ENCODE assay signal across 8 cellular contexts in genomic region chr14:77026930-77027537, GRCh38. TPM values are rescaled to one million over a fixed set of nuclear protein-coding genes. Genes with fewer than 3 reads are reported as not detected.
DNase-seq lines count a peak whose midpoint lies in the region; ATAC-seq and TF ChIP-seq lines count a peak whose summit lies in the region.

No MANE protein-coding gene starts in this region.

- H3K27ac ChIP-seq in transverse colon, result peak overlapping the region; percentile 99 to 100 (median 100)

- H3K27me3 ChIP-seq in transverse colon, result no peaks in the 10 kb centered on the region

- H3K4me3 ChIP-seq in LNCaP clone FGC (ENCODE audit: low read depth, low read length) (peak overlapping the region; percentile 58), mucosa of descending colon (peak overlapping the region; percentile 46), transverse colon (peak overlapping the region; percentile 73 to 77 (median 76))

- peak; percentile 47 for ATAC-seq in effector memory CD8-positive, alpha-beta T cell (replicated peaks)
- ATAC-seq in mucosa of descending colon (peak; percentile 32), GM18520 (IDR thresholded peaks at IDR 0.05; ENCODE audit: unreplicated experiment) (no peak)

- peak overlapping the region; percentile 94 for H3K27ac Mint-ChIP-seq in activated CD4-positive, alpha-beta T cell treated with anti-CD3 and anti-CD28 coated beads, Interleukin-2, amount 10 ng/mL, durations not matched to agents 7 days and 5 days
- peak overlapping the region; percentile 87 to 96 for H3K27ac Mint-ChIP-seq in effector memory CD8-positive, alpha-beta T cell

- in situ Hi-C loops in transverse colon (cut with MboI; ENCODE audit: low pct_ligation_motif_present in 1 of 4, low pct_unique_long_range_greater_than_20kb in 1 of 4, low sequenced_read_pairs in 3 of 4), result no loop called here

- intact Hi-C loops in mucosa of descending colon (cut with DNase I, micrococcal nuclease), result loop anchor here in 1 of 2 donors (5.0 kb wide), 1 partner anchor 75 kb away; no protein-coding TSS in a partner anchor
- intact Hi-C loops in transverse colon (cut with DNase I; ENCODE audit: low total_unique reads), result loop anchor here (5.0 kb wide), 1 partner anchor 110 kb away; no protein-coding TSS in a partner anchor

- 6% methylated on average over 43 of the region's 65 CpGs; no CpG with 5 or more reads in 1 of the 2 donors for WGBS in transverse colon (ENCODE audit: low coverage in 1 of 2), 2 donors

- POLR2A ChIA-PET in activated CD4-positive, alpha-beta T cell treated with anti-CD3 and anti-CD28 coated beads, Interleukin-2, amount 10 ng/mL, durations not matched to agents 7 days and 5 days (lab: Charles Lee), result no interaction called here

- no peak for TF ChIP-seq POLR2A in transverse colon (IDR thresholded peaks at IDR 0.05)

- H3K36me3 Mint-ChIP-seq in activated CD4-positive, alpha-beta T cell treated with anti-CD3 and anti-CD28 coated beads, Interleukin-2, amount 10 ng/mL, durations not matched to agents 7 days and 5 days (ENCODE audit: low read depth), result peaks cover 28% of the 10 kb centered on the region
- peaks cover 59% of the 10 kb centered on the region for H3K36me3 Mint-ChIP-seq in effector memory CD8-positive, alpha-beta T cell (ENCODE audit: insufficient read depth)

- H3K4me3 Mint-ChIP-seq in activated CD4-positive, alpha-beta T cell treated with anti-CD3 and anti-CD28 coated beads, Interleukin-2, amount 10 ng/mL, durations not matched to agents 7 days and 5 days, result peak overlapping the region; percentile 94
- peak overlapping the region; percentile 88 to 93 for H3K4me3 Mint-ChIP-seq in effector memory CD8-positive, alpha-beta T cell

- no peaks in the 10 kb centered on the region for H3K9me3 Mint-ChIP-seq in activated CD4-positive, alpha-beta T cell treated with anti-CD3 and anti-CD28 coated beads, Interleukin-2, amount 10 ng/mL, durations not matched to agents 7 days and 5 days
- H3K9me3 Mint-ChIP-seq in effector memory CD8-positive, alpha-beta T cell, result no peaks in the 10 kb centered on the region

- TF ChIP-seq CTCF in LNCaP clone FGC (IDR thresholded peaks at IDR 0.05; ENCODE audit: control insufficient read depth, extremely low read depth, insufficient read depth) (0 out of 2 replicates have a peak, but pooled peaks have one; percentile 13), mucosa of descending colon (IDR thresholded peaks at IDR 0.05) (no peak), transverse colon (IDR thresholded peaks at IDR 0.05) (peak in 1 of 5 experiments; percentile 34)

- H3K9me3 ChIP-seq in mucosa of descending colon, result no peaks in the 10 kb centered on the region
- no peaks in the 10 kb centered on the region for H3K9me3 ChIP-seq in transverse colon

- DNase-seq in Ammon's horn (ENCODE audit: low spot score) (peak; percentile 56), GM19238 (ENCODE audit: insufficient read length, low spot score) (peak; percentile 69), LNCaP clone FGC (ENCODE audit: low read depth) (no peak), mucosa of descending colon (peak in 2 of 3 donors; percentile 70 to 72), transverse colon (no peak)
- peak; percentile 48 for DNase-seq in activated CD4-positive, alpha-beta T cell treated with anti-CD3 and anti-CD28 coated beads, Interleukin-2, amount 10 ng/mL, durations not matched to agents 7 days and 5 days
- DNase-seq in effector memory CD8-positive, alpha-beta T cell, result peak; percentile 59 to 62 (median 59)

- H3K36me3 ChIP-seq in mucosa of descending colon (ENCODE audit: low read depth) (no peaks in the 10 kb centered on the region), transverse colon (no peaks in the 10 kb centered on the region)

- peaks cover 68% of the 10 kb centered on the region for H3K4me1 Mint-ChIP-seq in activated CD4-positive, alpha-beta T cell treated with anti-CD3 and anti-CD28 coated beads, Interleukin-2, amount 10 ng/mL, durations not matched to agents 7 days and 5 days
- H3K4me1 Mint-ChIP-seq in effector memory CD8-positive, alpha-beta T cell (ENCODE audit: low read depth in 2 of 2), result peaks cover 34% of the 10 kb centered on the region in 2 donors

- CTCF ChIA-PET in activated CD4-positive, alpha-beta T cell treated with anti-CD3 and anti-CD28 coated beads, Interleukin-2, amount 10 ng/mL, durations not matched to agents 7 days and 5 days (lab: Charles Lee), result interaction anchor here (0.7 to 0.9 kb wide), 2 partner anchors 61 to 71 kb away, joined by 3 read pairs; no protein-coding TSS in a partner anchor

- TF ChIP-seq EP300 in transverse colon (IDR thresholded peaks at IDR 0.05; ENCODE audit: low read depth), result no peak

- H3K4me1 ChIP-seq in mucosa of descending colon (ENCODE audit: low read depth) (peaks cover 53% of the 10 kb centered on the region), transverse colon (peaks cover 58 to 80% (median 68%) of the 10 kb centered on the region in 4 donors)

- no peaks in the 10 kb centered on the region for H3K27me3 Mint-ChIP-seq in activated CD4-positive, alpha-beta T cell treated with anti-CD3 and anti-CD28 coated beads, Interleukin-2, amount 10 ng/mL, durations not matched to agents 7 days and 5 days
- no peaks in the 10 kb centered on the region for H3K27me3 Mint-ChIP-seq in effector memory CD8-positive, alpha-beta T cell

RNA-seq across cellular contexts. Expression of gene IRF2BPL, which starts 1.5 kb away (rescaled TPM):
- 10 to 100 TPM; 26.0 to 29.9 TPM for total RNA-seq in activated CD4-positive, alpha-beta T cell treated with anti-CD3 and anti-CD28 coated beads, Interleukin-2, amount 10 ng/mL, durations not matched to agents 7 days and 5 days
- total RNA-seq in mucosa of descending colon (10 to 100 TPM; 15.1 to 74.1 (median 19.3) TPM), transverse colon (10 to 100 TPM; 21.0 to 53.5 (median 32.5) TPM)

Comparison
In these comparisons a context has a peak if more than half of its experiments do, and no peak if none do; other contexts are left out.
1. DNase-seq: peak in Ammon's horn (single experiment), GM19238 (single experiment), activated CD4-positive, alpha-beta T cell treated with anti-CD3 and anti-CD28 coated beads, Interleukin-2, amount 10 ng/mL, durations not matched to agents 7 days and 5 days (single experiment), effector memory CD8-positive, alpha-beta T cell (3 of 3) and mucosa of descending colon (2 of 3); none in LNCaP clone FGC (single experiment) and transverse colon (single experiment).
2. Peak in every context shown above with its lines, with median percentiles within 50 percentile points of each other: H3K4me3 ChIP-seq.